In genomic region chr13:113382542-113382941, GRCh38 we compare ENCODE assay signal across 1 cellular context. TPM values are rescaled to one million over a fixed set of nuclear protein-coding genes. Genes with fewer than 3 reads are reported as not detected.
"Had no signal": no experiment of that assay in that cellular context is flagged by ENCODE, and none has a peak within 500 bp of the region (broad histone marks: within the 10 kb centered on the region; RNA-seq: fewer than 3 reads in every experiment).

No MANE protein-coding gene starts in this region.

RNA-seq across cellular contexts. Expression of gene GRTP1, which starts 18.6 kb away (rescaled TPM):
- total RNA-seq: LHCN-M2 had no signal
